In the genomic region with DNA sequence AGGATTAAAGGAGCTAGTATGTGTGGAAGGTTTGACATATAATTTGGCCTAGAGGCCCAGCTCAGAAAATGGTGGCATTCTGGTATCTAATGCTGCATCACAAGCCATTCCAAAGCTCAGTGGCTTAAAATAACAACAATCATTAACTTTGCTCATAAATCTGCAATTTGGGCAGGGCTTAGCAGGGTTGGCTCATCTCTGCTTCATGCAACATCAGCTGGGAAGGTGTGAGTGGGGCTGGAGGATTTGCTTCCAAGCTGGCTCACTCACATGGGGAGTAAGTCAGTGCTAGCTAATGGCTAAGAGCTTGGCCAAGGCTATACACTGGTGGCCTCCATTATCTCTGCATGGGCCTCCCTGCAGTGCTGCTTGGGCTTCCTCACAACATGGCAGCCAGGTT, we compare ENCODE assay signal across 33 cellular contexts. TPM values are rescaled to one million over a fixed set of nuclear protein-coding genes. Genes with fewer than 3 reads are reported as not detected.
"Had no signal": no experiment of that assay in that cellular context is flagged by ENCODE, and none has a peak within 500 bp of the region (broad histone marks: within the 10 kb centered on the region; RNA-seq: fewer than 3 reads in every experiment).

No MANE protein-coding gene starts in this region.

- ATAC-seq: effector memory CD8-positive, alpha-beta T cell; esophagus mucosa; gastrocnemius medialis; heart right ventricle; left cardiac atrium; left lung; left ventricle myocardium superior; lower lobe of right lung; naive thymus-derived CD4-positive, alpha-beta T cell had no signal

- H3K4me3 ChIP-seq: colonic mucosa, esophagus squamous epithelium, gastrocnemius medialis, heart right ventricle, left lung, lower lobe of right lung had no signal

- FAIRE-seq: endometrium, islet of Langerhans, keratinocyte had no signal

- H3K9me3 ChIP-seq: colonic mucosa, lower lobe of right lung had no signal

- H3K27me3 ChIP-seq: colonic mucosa had no signal

- H3K36me3 ChIP-seq: colonic mucosa, esophagus squamous epithelium, gastrocnemius medialis, heart right ventricle, left lung, lower lobe of right lung had no signal

- H3K4me1 ChIP-seq: colonic mucosa, esophagus squamous epithelium, gastrocnemius medialis, heart right ventricle, left lung, lower lobe of right lung had no signal

- H3K27ac ChIP-seq: colonic mucosa, epithelial cell of prostate, esophagus squamous epithelium, gastrocnemius medialis, heart right ventricle, left lung, lower lobe of right lung had no signal

- DNase-seq: colonic mucosa; cortex of kidney; effector CD8-positive, alpha-beta T cell; effector memory CD8-positive, alpha-beta T cell; endodermal cell; erythroblast; esophagus squamous epithelium; foreskin fibroblast; foreskin melanocyte; gastrocnemius medialis; glutamatergic neuron; head of caudate nucleus; heart right ventricle; hippocampal formation; left cardiac atrium; left lung; left ventricle myocardium superior; lower lobe of right lung; mesenchymal stem cell; naive thymus-derived CD4-positive, alpha-beta T cell had no signal

RNA-seq across cellular contexts. Expression of gene PDYN, which starts 59.8 kb away (rescaled TPM):
- total RNA-seq: colonic mucosa; dermis microvascular lymphatic vessel endothelial cell; esophagus mucosa; esophagus squamous epithelium; gastrocnemius medialis; glomerular endothelial cell; heart right ventricle; kidney epithelial cell; left cardiac atrium; left lung; left ventricle myocardium superior; lower leg skin; lower lobe of right lung; lung microvascular endothelial cell; mesenteric fat pad; mesothelial cell of epicardium; mucosa of gallbladder; naive thymus-derived CD4-positive, alpha-beta T cell had no signal
- polyA plus RNA-seq: heart right ventricle; keratinocyte; naive thymus-derived CD4-positive, alpha-beta T cell had no signal
